In the genomic region with DNA sequence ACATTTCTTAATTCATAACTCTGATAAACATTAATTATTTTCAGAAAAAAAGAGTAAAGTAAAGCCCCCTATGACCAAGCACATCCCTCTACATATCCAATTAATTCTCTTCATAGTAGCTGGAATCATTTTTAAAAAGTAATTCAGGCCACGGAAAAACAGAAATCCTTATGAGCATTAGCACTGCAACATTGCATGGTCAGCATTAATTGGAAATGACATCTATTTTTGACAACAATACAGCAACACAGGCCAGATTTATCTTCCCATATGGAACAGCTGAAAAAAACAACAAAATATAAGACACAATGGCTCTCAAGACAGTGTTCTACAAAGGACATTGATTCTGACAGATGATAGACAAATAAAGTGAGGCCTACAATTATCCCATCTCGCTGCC, we compare ENCODE assay signal across 8 cellular contexts.
"Had no signal": no experiment of that assay in that cellular context is flagged by ENCODE, and none has a peak within 500 bp of the region (broad histone marks: within the 10 kb centered on the region; RNA-seq: fewer than 3 reads in every experiment).

No MANE protein-coding gene starts in this region.

- H3K4me3 ChIP-seq: GM23338 had no signal

- ATAC-seq: GM23338 had no signal

- DNase-seq: H9, HCEC 1CT, KBM-7 had no signal

- H3K27ac ChIP-seq: KMS-11 had no signal

- H2AFZ ChIP-seq: GM23338 had no signal

- H3K4me2 ChIP-seq: GM23338, KMS-11 had no signal

- H3K9ac ChIP-seq: KMS-11 had no signal

- FAIRE-seq: H1, H54, HTR-8/SVneo had no signal
